In the genomic region with DNA sequence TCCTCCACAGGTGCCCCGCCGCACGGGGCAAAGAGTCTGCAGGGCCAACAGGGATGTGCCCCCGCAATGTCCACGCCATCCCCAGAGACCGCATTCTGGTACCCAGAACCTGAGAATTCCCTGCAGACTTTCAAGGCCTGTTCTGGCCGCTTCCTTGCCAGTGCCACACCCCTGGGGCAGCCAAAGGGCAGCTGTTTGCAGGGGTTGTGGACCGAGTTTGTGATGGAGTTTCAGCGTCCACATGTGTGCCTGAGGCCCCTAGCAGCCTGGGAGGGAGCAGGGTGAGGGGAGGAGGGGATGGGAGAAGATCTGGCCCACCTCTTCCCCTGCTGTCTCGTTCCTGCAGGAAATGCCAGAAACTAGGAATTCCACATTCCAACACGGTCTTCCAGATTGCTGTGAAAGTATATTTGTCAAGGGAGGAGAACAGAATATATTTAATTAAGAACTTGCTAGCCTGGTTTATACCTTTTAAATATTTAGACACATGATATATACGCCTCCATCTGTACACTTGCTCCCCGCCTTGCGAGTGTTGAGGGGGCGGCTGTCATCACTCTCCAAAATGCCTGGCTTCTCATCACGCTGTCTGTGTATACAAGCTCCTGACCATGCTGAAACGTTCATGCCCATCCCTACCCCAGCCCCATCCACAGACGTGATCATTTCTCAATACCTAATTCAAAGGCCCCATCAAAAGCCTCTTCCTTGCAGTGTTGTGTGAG, we compare ENCODE assay signal across 13 cellular contexts. TPM values are rescaled to one million over a fixed set of nuclear protein-coding genes. Genes with fewer than 3 reads are reported as not detected.
DNase-seq lines count a peak whose midpoint lies in the region; ATAC-seq and TF ChIP-seq lines count a peak whose summit lies in the region.
"Had no signal": no experiment of that assay in that cellular context is flagged by ENCODE, and none has a peak within 500 bp of the region (broad histone marks: within the 10 kb centered on the region; RNA-seq: fewer than 3 reads in every experiment).

No MANE protein-coding gene starts in this region.

- CTCF ChIA-PET in SK-N-SH (lab: Yijun Ruan, JAX): interaction anchor here (1.1 to 6.6 kb wide), 23 partner anchors 9 to 153 kb away, joined by 3 to 123 read pairs (median 7); a partner anchor contains a TSS

- in situ Hi-C loops in brain microvascular endothelial cell (cut with HindIII; ENCODE audit: low pct_ligation_motif_present, low sequenced_read_pairs): no loop called here

- H3K4me3 ChIP-seq in ACC112 (ENCODE audit: low read depth, low read length) (no peak overlapping the region), brain microvascular endothelial cell (ENCODE audit: low read depth, low read length) (no peak overlapping the region), SK-N-SH (ENCODE audit: low read depth in 2 of 2, low read length in 1 of 2) (no peak overlapping the region)
- H3K4me3 ChIP-seq: GM12878, upper lobe of right lung had no signal

- H3K9ac ChIP-seq in SK-N-SH: no peak overlapping the region

- no peaks in the 10 kb centered on the region for H3K9me3 Mint-ChIP-seq in mesothelial cell of epicardium

- H3K27me3 ChIP-seq in ACC112 (ENCODE audit: insufficient read depth, low read length): no peaks in the 10 kb centered on the region
- no peaks in the 10 kb centered on the region for H3K27me3 ChIP-seq in brain microvascular endothelial cell (replicated peaks)
- H3K27me3 ChIP-seq in SK-N-SH (ENCODE audit: insufficient read depth): no peaks in the 10 kb centered on the region
- H3K27me3 ChIP-seq: upper lobe of right lung had no signal

- no peak for TF ChIP-seq CTCF in brain microvascular endothelial cell (IDR thresholded peaks at IDR 0.05; ENCODE audit: low read depth, low read length, missing control alignments)
- TF ChIP-seq CTCF in mesothelial cell of epicardium (IDR thresholded peaks at IDR 0.05; ENCODE audit: unreplicated experiment): no peak
- TF ChIP-seq CTCF in SK-N-SH (IDR thresholded peaks at IDR 0.05): no peak

- peaks cover 25% of the 10 kb centered on the region for H3K4me1 Mint-ChIP-seq in mesothelial cell of epicardium

- no peak for TF ChIP-seq EP300 in SK-N-SH (IDR thresholded peaks at IDR 0.05; ENCODE audit: borderline replicate concordance in 1 of 2, low read depth in 1 of 2, low read length in 1 of 2)

- TF ChIP-seq RAD21 in SK-N-SH (IDR thresholded peaks at IDR 0.05; ENCODE audit: low read length): no peak

- no peaks in the 10 kb centered on the region for H3K36me3 Mint-ChIP-seq in mesothelial cell of epicardium

- no peak for ATAC-seq in GM21576 (IDR thresholded peaks at IDR 0.05; ENCODE audit: unreplicated experiment)

- no peaks in the 10 kb centered on the region for H3K79me2 ChIP-seq in ACC112 (ENCODE audit: control insufficient read depth, insufficient read depth, low read length, unreplicated experiment)
- no peaks in the 10 kb centered on the region for H3K79me2 ChIP-seq in SK-N-SH (ENCODE audit: insufficient read depth)

- DNase-seq in ELR (ENCODE audit: low read depth) (peak; percentile 16), brain microvascular endothelial cell (no peak), mesothelial cell of epicardium (ENCODE audit: low spot score in 2 of 2, unreplicated experiment in 2 of 2) (no peak), OCI-M2 (lab: John Stamatoyannopoulos, UW; ENCODE audit: unreplicated experiment) (no peak), SK-N-SH (no peak), NCI-H1048 (lab: John Stamatoyannopoulos, UW) (no peak)
- DNase-seq: activated CD8-positive, alpha-beta memory T cell treated with anti-CD3 and anti-CD28 coated beads, Interleukin-2, amount 50 U/mL, for 48 hours; activated gamma-delta T cell; stimulated activated naive CD8-positive, alpha-beta T cell treated with anti-CD3 and anti-CD28 coated beads, Interleukin-15, Interleukin-2, amounts not matched to agents 100 U/mL and 50 U/mL, for 24 hours; upper lobe of right lung had no signal

- H2AFZ ChIP-seq in ACC112 (ENCODE audit: low read length, unreplicated experiment) (no peak overlapping the region), SK-N-SH (ENCODE audit: low read depth) (no peak overlapping the region)

- 74% methylated on average over 11 of the region's 18 CpGs for WGBS in SK-N-SH (ENCODE audit: low lambda C conversion rate)

- H3K27ac ChIP-seq in ACC112 (ENCODE audit: low read depth, low read length): peak overlapping the region; percentile 29; the same call in 1 of the 2 replicates
- peak overlapping the region; percentile 82 for H3K27ac ChIP-seq in brain microvascular endothelial cell
- no peak overlapping the region for H3K27ac ChIP-seq in SK-N-SH (ENCODE audit: low read depth in 2 of 2, low read length in 1 of 2)
- H3K27ac ChIP-seq: upper lobe of right lung had no signal

- peaks cover 22% of the 10 kb centered on the region for H3K4me1 ChIP-seq in ACC112 (ENCODE audit: control insufficient read depth, insufficient read depth, low read length, unreplicated experiment)
- no peaks in the 10 kb centered on the region; a peak in 2 of 4 replicates for H3K4me1 ChIP-seq in SK-N-SH (ENCODE audit: control insufficient read depth in 1 of 2, insufficient read depth in 2 of 2, low read depth in 1 of 2, low read length in 1 of 2)

- no peak overlapping the region for H3K4me2 ChIP-seq in SK-N-SH

- no peaks in the 10 kb centered on the region for H3F3A ChIP-seq in SK-N-SH (replicated peaks; ENCODE audit: insufficient read depth)

- no peaks in the 10 kb centered on the region for H3K9me2 ChIP-seq in SK-N-SH

- peak overlapping the region; percentile 39 for H3K27ac Mint-ChIP-seq in mesothelial cell of epicardium

- no peaks in the 10 kb centered on the region for H3K27me3 Mint-ChIP-seq in mesothelial cell of epicardium (ENCODE audit: low read depth)

- no peaks in the 10 kb centered on the region for H3K9me3 ChIP-seq in SK-N-SH
- H3K9me3 ChIP-seq: upper lobe of right lung had no signal

- H4K20me1 ChIP-seq in SK-N-SH (ENCODE audit: insufficient read depth): no peaks in the 10 kb centered on the region

- H3K4me3 Mint-ChIP-seq in mesothelial cell of epicardium: no peak overlapping the region

- H3K36me3 ChIP-seq in ACC112 (ENCODE audit: insufficient read depth, low read length): no peaks in the 10 kb centered on the region
- no peaks in the 10 kb centered on the region for H3K36me3 ChIP-seq in brain microvascular endothelial cell (replicated peaks)
- no peaks in the 10 kb centered on the region for H3K36me3 ChIP-seq in SK-N-SH (replicated peaks in 1 of 2; ENCODE audit: control insufficient read depth in 1 of 2, insufficient read depth in 2 of 2, low read length in 1 of 2)
- H3K36me3 ChIP-seq: upper lobe of right lung had no signal

- POLR2A ChIA-PET in SK-N-SH (lab: Yijun Ruan, JAX): interaction anchor here (1.1 kb wide), 1 partner anchor 144 kb away, joined by 4 read pairs; no protein-coding TSS in a partner anchor

TF ChIP-seq in SK-N-SH, 30 proteins besides CTCF, POLR2A, EP300 and RAD21 (continues in another document):
- TF ChIP-seq NFIC (IDR thresholded peaks at IDR 0.05; ENCODE audit: borderline replicate concordance) (no peak), POLR2AphosphoS5 (IDR thresholded peaks at IDR 0.05; ENCODE audit: low read depth, low read length) (no peak), MXI1 (IDR thresholded peaks at IDR 0.05; ENCODE audit: low read depth, low read length) (no peak), RCOR1 (IDR thresholded peaks at IDR 0.05; ENCODE audit: low read length) (no peak), FOSL2 (IDR thresholded peaks at IDR 0.05; ENCODE audit: borderline replicate concordance, low read depth) (no peak), CHD2 (IDR thresholded peaks at IDR 0.05; ENCODE audit: low read length, partially characterized antibody) (no peak), JUND (IDR thresholded peaks at IDR 0.05) (no peak), FOXM1 (IDR thresholded peaks at IDR 0.05; ENCODE audit: low read depth) (no peak), GATA2 (CRISPR knock-in tag; IDR thresholded peaks at IDR 0.05) (no peak), TAF1 (IDR thresholded peaks at IDR 0.05; ENCODE audit: borderline replicate concordance, low read depth, low read length) (no peak)
- TF ChIP-seq, protein P1, sequence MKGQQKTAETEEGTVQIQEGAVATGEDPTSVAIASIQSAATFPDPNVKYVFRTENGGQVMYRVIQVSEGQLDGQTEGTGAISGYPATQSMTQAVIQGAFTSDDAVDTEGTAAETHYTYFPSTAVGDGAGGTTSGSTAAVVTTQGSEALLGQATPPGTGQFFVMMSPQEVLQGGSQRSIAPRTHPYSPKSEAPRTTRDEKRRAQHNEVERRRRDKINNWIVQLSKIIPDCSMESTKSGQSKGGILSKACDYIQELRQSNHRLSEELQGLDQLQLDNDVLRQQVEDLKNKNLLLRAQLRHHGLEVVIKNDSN (IDR thresholded peaks at IDR 0.05; ENCODE audit: borderline replicate concordance, low read depth): no peak
- TF ChIP-seq, protein P2, sequence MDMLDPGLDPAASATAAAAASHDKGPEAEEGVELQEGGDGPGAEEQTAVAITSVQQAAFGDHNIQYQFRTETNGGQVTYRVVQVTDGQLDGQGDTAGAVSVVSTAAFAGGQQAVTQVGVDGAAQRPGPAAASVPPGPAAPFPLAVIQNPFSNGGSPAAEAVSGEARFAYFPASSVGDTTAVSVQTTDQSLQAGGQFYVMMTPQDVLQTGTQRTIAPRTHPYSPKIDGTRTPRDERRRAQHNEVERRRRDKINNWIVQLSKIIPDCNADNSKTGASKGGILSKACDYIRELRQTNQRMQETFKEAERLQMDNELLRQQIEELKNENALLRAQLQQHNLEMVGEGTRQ (IDR thresholded peaks at IDR 0.05; ENCODE audit: borderline replicate concordance, low read depth, low read length): no peak
- TF ChIP-seq, protein P3, sequence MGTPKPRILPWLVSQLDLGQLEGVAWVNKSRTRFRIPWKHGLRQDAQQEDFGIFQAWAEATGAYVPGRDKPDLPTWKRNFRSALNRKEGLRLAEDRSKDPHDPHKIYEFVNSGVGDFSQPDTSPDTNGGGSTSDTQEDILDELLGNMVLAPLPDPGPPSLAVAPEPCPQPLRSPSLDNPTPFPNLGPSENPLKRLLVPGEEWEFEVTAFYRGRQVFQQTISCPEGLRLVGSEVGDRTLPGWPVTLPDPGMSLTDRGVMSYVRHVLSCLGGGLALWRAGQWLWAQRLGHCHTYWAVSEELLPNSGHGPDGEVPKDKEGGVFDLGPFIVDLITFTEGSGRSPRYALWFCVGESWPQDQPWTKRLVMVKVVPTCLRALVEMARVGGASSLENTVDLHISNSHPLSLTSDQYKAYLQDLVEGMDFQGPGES (IDR thresholded peaks at IDR 0.05; ENCODE audit: low read depth, low read length): no peak

RNA-seq across cellular contexts. Expression of a gene that starts 31.1 kb away (rescaled TPM):
- total RNA-seq in mesothelial cell of epicardium: 14.5 to 15.5 TPM (median 15.5 TPM) in 3 replicates
- polyA plus RNA-seq in SK-N-SH (2012; rRNA removed): 2.4 and 3.1 TPM in 2 replicates
- polyA plus RNA-seq in SK-N-SH (2012; cell fraction: cytosol; rRNA removed): 3.1 and 3.7 TPM in 2 replicates
- 3.7 and 12.4 TPM in 2 replicates for polyA plus RNA-seq in SK-N-SH (2012; cell fraction: nucleus; rRNA removed)

Comparison
In these comparisons a context has a peak if more than half of its experiments do, and no peak if none do; other contexts are left out.
1. H3K27ac ChIP-seq: peak in ACC112 (single experiment) and brain microvascular endothelial cell (single experiment); none in SK-N-SH (0 of 2).